ENCODE assay signal across 1 cellular context in the genomic region with DNA sequence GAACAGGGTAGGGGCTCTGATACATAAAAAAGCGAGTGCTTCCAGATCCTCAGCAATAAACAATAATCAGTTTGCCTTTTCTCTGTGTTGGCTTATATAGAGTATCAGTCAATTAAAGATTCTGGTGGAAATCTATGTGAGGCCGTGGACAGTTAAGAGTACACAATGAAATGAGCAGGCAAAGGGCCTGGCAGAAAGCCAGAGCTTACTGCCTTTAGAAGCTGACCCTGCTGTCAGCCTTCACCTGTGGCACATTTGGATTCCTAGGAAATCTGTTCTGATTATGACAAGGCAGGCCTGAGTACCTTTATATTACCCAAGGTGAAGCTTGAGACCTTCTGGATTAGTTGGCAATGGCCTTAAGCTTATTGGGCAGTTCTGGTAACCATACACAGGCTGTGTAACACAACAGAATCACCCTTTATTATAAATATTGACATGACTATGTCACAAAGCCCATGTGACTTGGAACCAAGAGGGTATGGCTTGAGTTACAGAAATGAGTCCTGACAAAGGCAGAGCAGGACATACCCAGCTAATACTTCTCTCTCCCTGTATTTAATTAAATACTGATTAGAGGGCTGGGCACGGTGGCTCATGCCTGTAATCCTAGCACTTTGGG.
TF ChIP-seq lines count a peak whose summit lies in the region.

No MANE protein-coding gene starts in this region.

TF ChIP-seq in K562, 482 proteins besides CTCF, POLR2A, EP300 and RAD21:
- TF ChIP-seq HCFC1 (IDR thresholded peaks at IDR 0.05; ENCODE audit: low read depth, low read length) (no peak), NFIC (IDR thresholded peaks at IDR 0.05) (peak; percentile 69), GATAD2A (IDR thresholded peaks at IDR 0.05) (no peak)
